In genomic region chr7:91468231-91468630, GRCh38 we compare ENCODE assay signal across 18 cellular contexts.
"Had no signal": no experiment of that assay in that cellular context is flagged by ENCODE, and none has a peak within 500 bp of the region (broad histone marks: within the 10 kb centered on the region; RNA-seq: fewer than 3 reads in every experiment).

No MANE protein-coding gene starts in this region.

- H3K27ac ChIP-seq: RWPE1 had no signal

- DNase-seq: KBM-7, NCI-H1092, NCI-H1105 treated with DMSO at 0.1 percent for 48 hours, NCI-H1417 treated with DMSO at 0.1 percent for 48 hours, NCI-H1694, NCI-H187 treated with DMSO at 0.1 percent for 48 hours, NCI-H2029 treated with DMSO at 0.1 percent for 48 hours, NCI-H226, NCI-H446, NCI-H510A, NCI-H524 treated with DMSO at 0.1 percent for 48 hours, NCI-H748 treated with DMSO at 0.1 percent for 48 hours, PC-3, SHP77, SK-N-SH, SW 1271, T-cell had no signal

- H3K9me3 ChIP-seq: SK-N-SH had no signal
